Comparison of ENCODE assay signal across 1 cellular context in the genomic region with DNA sequence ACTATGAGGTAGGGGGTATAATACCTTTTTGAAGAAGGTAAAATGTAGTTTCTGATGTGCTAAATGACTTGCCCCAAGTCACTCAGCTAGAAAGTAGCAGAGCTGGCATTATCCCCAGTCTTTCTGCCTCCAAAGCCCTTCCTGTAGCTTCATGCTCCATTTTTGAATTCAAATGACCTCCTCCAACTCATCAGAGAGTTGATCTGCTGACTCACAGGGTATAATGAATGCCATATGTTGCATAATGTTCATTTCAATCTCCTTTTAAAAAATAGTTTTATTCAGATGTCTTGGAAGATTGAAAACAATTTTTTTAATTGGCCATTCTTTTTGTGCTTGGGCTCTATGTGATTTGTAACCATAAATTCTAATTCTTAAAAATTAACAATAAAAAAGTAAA.
TF ChIP-seq lines count a peak whose summit lies in the region.

No MANE protein-coding gene starts in this region.

TF ChIP-seq in SK-N-SH treated with all-trans-retinoic acid at 6 μM for 48 hours, 23 proteins besides CTCF, POLR2A, EP300 and RAD21 (continued from another document):
- TF ChIP-seq, protein P1, sequence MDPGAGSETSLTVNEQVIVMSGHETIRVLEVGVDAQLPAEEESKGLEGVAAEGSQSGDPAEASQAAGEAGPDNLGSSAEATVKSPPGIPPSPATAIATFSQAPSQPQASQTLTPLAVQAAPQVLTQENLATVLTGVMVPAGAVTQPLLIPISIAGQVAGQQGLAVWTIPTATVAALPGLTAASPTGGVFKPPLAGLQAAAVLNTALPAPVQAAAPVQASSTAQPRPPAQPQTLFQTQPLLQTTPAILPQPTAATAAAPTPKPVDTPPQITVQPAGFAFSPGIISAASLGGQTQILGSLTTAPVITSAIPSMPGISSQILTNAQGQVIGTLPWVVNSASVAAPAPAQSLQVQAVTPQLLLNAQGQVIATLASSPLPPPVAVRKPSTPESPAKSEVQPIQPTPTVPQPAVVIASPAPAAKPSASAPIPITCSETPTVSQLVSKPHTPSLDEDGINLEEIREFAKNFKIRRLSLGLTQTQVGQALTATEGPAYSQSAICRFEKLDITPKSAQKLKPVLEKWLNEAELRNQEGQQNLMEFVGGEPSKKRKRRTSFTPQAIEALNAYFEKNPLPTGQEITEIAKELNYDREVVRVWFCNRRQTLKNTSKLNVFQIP (CRISPR knock-in tag; IDR thresholded peaks at IDR 0.05; ENCODE audit: borderline replicate concordance, low read depth): no peak
- peak; percentile 87 for TF ChIP-seq TCF4 (CRISPR knock-in tag; IDR thresholded peaks at IDR 0.05; ENCODE audit: borderline replicate concordance)
